15 cellular contexts compared by ENCODE assay signal in the genomic region with DNA sequence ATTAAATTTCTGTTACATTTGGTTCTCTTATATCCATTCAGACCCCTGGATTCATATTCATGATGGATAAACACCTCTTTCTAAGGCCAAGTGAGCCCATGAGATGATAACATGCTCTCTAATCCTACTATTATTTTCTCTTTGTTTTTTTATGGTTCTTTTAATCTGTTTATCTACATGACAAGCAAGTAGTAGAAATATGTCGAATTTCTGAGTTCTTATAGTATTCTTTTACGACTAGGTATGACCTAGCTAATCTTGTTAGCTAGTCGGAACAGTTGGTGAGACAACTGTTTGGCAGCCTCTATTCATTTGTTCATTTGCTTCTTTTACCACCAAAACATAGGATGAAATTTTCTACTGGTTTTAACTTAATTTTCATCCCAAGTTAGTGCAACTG.
"Had no signal": no experiment of that assay in that cellular context is flagged by ENCODE, and none has a peak within 500 bp of the region (broad histone marks: within the 10 kb centered on the region; RNA-seq: fewer than 3 reads in every experiment).

No MANE protein-coding gene starts in this region.

- H3K36me3 ChIP-seq: esophagus muscularis mucosa, left ventricle myocardium inferior, ovary, sigmoid colon, suprapubic skin, upper lobe of left lung had no signal

- H3K9me3 Mint-ChIP-seq: activated naive CD4-positive, alpha-beta T cell treated with anti-CD3 and anti-CD28 coated beads, Interleukin-2, amount 50 U/mL, for 24 hours had no signal

- H3K9me3 ChIP-seq: esophagus muscularis mucosa, left ventricle myocardium inferior, ovary, sigmoid colon, suprapubic skin, upper lobe of left lung had no signal

- H3K27ac Mint-ChIP-seq: activated naive CD4-positive, alpha-beta T cell treated with anti-CD3 and anti-CD28 coated beads, Interleukin-2, amount 50 U/mL, for 24 hours; T-helper 1 cell treated with Interleukin-12 subunit alpha and Interleukin-12 subunit beta and Interleukin-4 antibody, amounts not matched to agents 30 μg/mL and 1 μg/mL, for 36 hours had no signal

- DNase-seq: activated CD4-positive, CD25-positive, alpha-beta regulatory T cell; activated T-cell treated with anti-CD3 and anti-CD28 coated beads, Interleukin-2, amount 50 U/mL, for 1 hour; islet precursor cell; left ventricle myocardium inferior; ovary; sigmoid colon; stimulated activated CD4-positive, alpha-beta T cell treated with anti-CD3 and anti-CD28 coated beads, Interleukin-4, amount 100 ng/mL, for 1 hour; stimulated activated CD8-positive, alpha-beta memory T cell treated with anti-CD3 and anti-CD28 coated beads, Interleukin-4, amount 100 ng/mL, for 48 hours; stimulated activated naive CD8-positive, alpha-beta T cell treated with anti-CD3 and anti-CD28 coated beads, Interleukin-15, Interleukin-2, amounts not matched to agents 100 U/mL and 50 U/mL, for 24 hours; upper lobe of left lung had no signal

- H3K36me3 Mint-ChIP-seq: activated naive CD4-positive, alpha-beta T cell treated with anti-CD3 and anti-CD28 coated beads, Interleukin-2, amount 50 U/mL, for 24 hours; brain had no signal

- H3K27ac ChIP-seq: esophagus muscularis mucosa, left ventricle myocardium inferior, ovary, sigmoid colon, suprapubic skin, upper lobe of left lung had no signal

- H3K4me1 ChIP-seq: esophagus muscularis mucosa, left ventricle myocardium inferior, sigmoid colon, suprapubic skin, upper lobe of left lung had no signal

- H3K4me3 ChIP-seq: esophagus muscularis mucosa, left ventricle myocardium inferior, ovary, sigmoid colon, suprapubic skin, upper lobe of left lung had no signal

- H3K4me3 Mint-ChIP-seq: activated naive CD4-positive, alpha-beta T cell treated with anti-CD3 and anti-CD28 coated beads, Interleukin-2, amount 50 U/mL, for 24 hours; brain; T-helper 1 cell treated with Interleukin-12 subunit alpha and Interleukin-12 subunit beta and Interleukin-4 antibody, amounts not matched to agents 30 μg/mL and 1 μg/mL, for 36 hours had no signal

- H3K27me3 ChIP-seq: esophagus muscularis mucosa, ovary, sigmoid colon, suprapubic skin, upper lobe of left lung had no signal

- H3K27me3 Mint-ChIP-seq: activated naive CD4-positive, alpha-beta T cell treated with anti-CD3 and anti-CD28 coated beads, Interleukin-2, amount 50 U/mL, for 24 hours; brain had no signal
